In the genomic region with DNA sequence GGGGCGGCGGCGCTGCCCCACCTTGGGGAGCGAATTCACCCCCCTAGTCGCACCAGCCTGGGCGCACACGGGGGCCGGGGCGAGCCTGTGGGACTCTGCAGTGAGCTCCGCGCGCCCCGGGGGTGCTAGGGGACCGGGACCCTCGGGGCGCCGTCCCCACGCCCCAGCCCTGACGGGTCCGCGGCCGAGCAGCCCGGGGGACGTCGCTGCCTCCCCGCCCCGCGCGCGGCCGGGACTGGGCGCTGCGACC, we compare ENCODE assay signal across 8 cellular contexts. TPM values are rescaled to one million over a fixed set of nuclear protein-coding genes. Genes with fewer than 3 reads are reported as not detected.
A peak's percentile ranks its signal among the peaks of the same experiment; 100 is the strongest.
DNase-seq lines count a peak whose midpoint lies in the region; ATAC-seq, FAIRE-seq and TF ChIP-seq lines count a peak whose summit lies in the region.

No MANE protein-coding gene starts in this region.

- H3K27me3 ChIP-seq in smooth muscle cell (ENCODE audit: low read depth): peaks cover 25% of the 10 kb centered on the region

- POLR2A ChIA-PET in T-cell (lab: Charles Lee): interaction anchor here in 1 of 2 donors (0.6 kb wide), 1 partner anchor 666 kb away, joined by 4 read pairs; no protein-coding TSS in a partner anchor

- ATAC-seq in GM21717 (IDR thresholded peaks at IDR 0.05; ENCODE audit: unreplicated experiment): peak; percentile 10
- no peak for ATAC-seq in T-cell (replicated peaks in 1 of 4)

- no peaks in the 10 kb centered on the region for H3F3A ChIP-seq in smooth muscle cell (ENCODE audit: low read depth)

- H3K36me3 ChIP-seq in smooth muscle cell (ENCODE audit: low read depth): no peaks in the 10 kb centered on the region

- WGBS in smooth muscle cell (ENCODE audit: low lambda C conversion rate): 7% methylated on average over 9 of the region's 33 CpGs

- TF ChIP-seq CTCF in glutamatergic neuron (IDR thresholded peaks at IDR 0.05; ENCODE audit: partially characterized antibody, unreplicated experiment) (no peak), smooth muscle cell (IDR thresholded peaks at IDR 0.05; ENCODE audit: borderline replicate concordance, insufficient read depth, poor library complexity, severe bottlenecking) (no peak)

- H3K9me3 Mint-ChIP-seq in T-cell: no peaks in the 10 kb centered on the region
- peaks cover 3% of the 10 kb centered on the region for H3K9me3 Mint-ChIP-seq in glutamatergic neuron (ENCODE audit: unreplicated experiment)

- peak overlapping the region; percentile 69 for H2AFZ ChIP-seq in smooth muscle cell (ENCODE audit: low read depth)

- H3K4me1 Mint-ChIP-seq in T-cell: peaks cover 27 to 31% (median 28%) of the 10 kb centered on the region in 3 donors
- H3K4me1 Mint-ChIP-seq in glutamatergic neuron (ENCODE audit: low read depth, unreplicated experiment): peaks cover 20% of the 10 kb centered on the region

- peaks cover 5% of the 10 kb centered on the region for H4K20me1 ChIP-seq in smooth muscle cell (ENCODE audit: low read depth)

- H3K4me3 ChIP-seq in smooth muscle cell: peak overlapping the region; percentile 85

- H3K79me2 ChIP-seq in smooth muscle cell (ENCODE audit: low read depth): no peaks in the 10 kb centered on the region

- no peak for FAIRE-seq in frontal cortex (lab: Jason Lieb, UNC)

- H3K27ac ChIP-seq in smooth muscle cell (ENCODE audit: low read depth): no peak overlapping the region

- no peaks in the 10 kb centered on the region for H3K9me3 ChIP-seq in smooth muscle cell (replicated peaks; ENCODE audit: low read depth)

- DNase-seq in T-cell: no peak
- no peak for DNase-seq in glutamatergic neuron
- DNase-seq in smooth muscle cell (lab: John Stamatoyannopoulos, UW; ENCODE audit: unreplicated experiment): no peak
- DNase-seq in G401 (ENCODE audit: low spot score): no peak
- no peak for DNase-seq in frontal cortex (ENCODE audit: low spot score in 2 of 2)
- DNase-seq in activated CD4-positive, alpha-beta T cell treated with anti-CD3 and anti-CD28 coated beads for 48 hours: no peak
- no peak for DNase-seq in effector CD4-positive, alpha-beta T cell

- H3K4me2 ChIP-seq in smooth muscle cell: peak overlapping the region; percentile 88

- CTCF ChIA-PET in T-cell (lab: Charles Lee): no interaction called here

- H3K27ac Mint-ChIP-seq in T-cell: peak overlapping the region; percentile 52 to 63
- H3K27ac Mint-ChIP-seq in glutamatergic neuron (ENCODE audit: unreplicated experiment): no peak overlapping the region

- in situ Hi-C loops in G401 (cut with HindIII; ENCODE audit: low sequenced_read_pairs): no loop called here

- H3K4me1 ChIP-seq in smooth muscle cell (ENCODE audit: low read depth): no peaks in the 10 kb centered on the region

- H3K36me3 Mint-ChIP-seq in T-cell (no peaks in the 10 kb centered on the region), glutamatergic neuron (ENCODE audit: unreplicated experiment) (no peaks in the 10 kb centered on the region)

- H3K27me3 Mint-ChIP-seq in T-cell (peaks cover 0 to 2% of the 10 kb centered on the region in 2 donors), glutamatergic neuron (ENCODE audit: unreplicated experiment) (peaks cover 2% of the 10 kb centered on the region)

- H3K4me3 Mint-ChIP-seq in T-cell: peak overlapping the region; percentile 83 to 90 (median 87)
- peak overlapping the region; percentile 87 for H3K4me3 Mint-ChIP-seq in glutamatergic neuron (ENCODE audit: unreplicated experiment)

- no peak overlapping the region for H3K9ac ChIP-seq in smooth muscle cell (ENCODE audit: low read depth)

RNA-seq across cellular contexts. Expression of gene RCAN1, which starts 0.5 kb away (rescaled TPM):
- total RNA-seq in T-cell (1 to 10 TPM; 5.2 to 8.2 (median 5.8) TPM), glutamatergic neuron (ENCODE audit: unreplicated experiment) (17.7 TPM), smooth muscle cell (153 and 155 TPM in 2 replicates), frontal cortex (88.0 TPM)
- polyA plus RNA-seq in smooth muscle cell: 77.3 and 96.3 TPM in 2 replicates
- total RNA-seq in G401 (2014; rRNA removed; shearing (Covaris generic)): 14.4 and 21.6 TPM in 2 replicates

RNA-seq across cellular contexts. Expression of gene CLIC6, which starts 54.4 kb away (rescaled TPM):
- total RNA-seq in T-cell (under 1 TPM; 0.10 to 0.98 (median 0.46) TPM), glutamatergic neuron (ENCODE audit: unreplicated experiment) (0.17 TPM), smooth muscle cell (0.09 and 0.22 TPM in 2 replicates), frontal cortex (under 0.01 TPM)
- 0.31 TPM in 1 of 2 replicates, not detected in the other for polyA plus RNA-seq in smooth muscle cell
- total RNA-seq in G401 (2014; rRNA removed; shearing (Covaris generic)): not detected in 2 replicates
